11 cellular contexts compared by ENCODE assay signal in the genomic region with DNA sequence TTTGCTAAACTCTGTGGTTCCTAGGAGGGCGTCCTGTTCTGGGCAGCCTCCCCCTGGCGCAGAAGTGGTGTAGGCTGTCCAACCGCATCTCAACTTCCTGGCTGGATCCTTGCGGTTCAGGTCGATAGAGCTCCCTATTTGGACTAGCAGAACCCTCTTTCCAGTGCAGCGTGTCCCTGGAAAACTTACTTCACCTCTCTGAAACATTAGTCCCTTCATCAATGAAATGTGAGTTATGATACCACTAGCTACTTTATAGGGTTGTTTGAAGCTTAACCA. TPM values are rescaled to one million over a fixed set of nuclear protein-coding genes. Genes with fewer than 3 reads are reported as not detected.
DNase-seq lines count a peak whose midpoint lies in the region; ATAC-seq and TF ChIP-seq lines count a peak whose summit lies in the region.
"Had no signal": no experiment of that assay in that cellular context is flagged by ENCODE, and none has a peak within 500 bp of the region (broad histone marks: within the 10 kb centered on the region; RNA-seq: fewer than 3 reads in every experiment).

No MANE protein-coding gene starts in this region.

- peaks cover 13% of the 10 kb centered on the region for H3K4me1 Mint-ChIP-seq in central memory CD8-positive, alpha-beta T cell
- peaks cover 8% of the 10 kb centered on the region for H3K4me1 Mint-ChIP-seq in mesothelial cell of epicardium

- peaks cover 92% of the 10 kb centered on the region for H3K27me3 Mint-ChIP-seq in central memory CD8-positive, alpha-beta T cell
- H3K27me3 Mint-ChIP-seq in mesothelial cell of epicardium (ENCODE audit: low read depth), result peaks cover 78% of the 10 kb centered on the region

- no peak for DNase-seq in left ventricle myocardium superior
- DNase-seq in Right ventricle myocardium superior, result no peak
- DNase-seq in central memory CD8-positive, alpha-beta T cell (ENCODE audit: low spot score in 2 of 2), result no peak
- no peak for DNase-seq in mesothelial cell of epicardium (ENCODE audit: low spot score in 2 of 2, unreplicated experiment in 2 of 2)
- DNase-seq in uterus, result no peak
- no peak for DNase-seq in NCI-H1436 (lab: John Stamatoyannopoulos, UW)
- DNase-seq: CD4-positive, CD25-positive, alpha-beta regulatory T cell had no signal

- no peaks in the 10 kb centered on the region for H3K27me3 ChIP-seq in uterus

- peak; percentile 5 for ATAC-seq in left ventricle myocardium superior
- no peak for ATAC-seq in Right ventricle myocardium superior (ENCODE audit: poor library complexity)
- ATAC-seq in central memory CD8-positive, alpha-beta T cell (replicated peaks; ENCODE audit: extremely low read depth, poor library complexity, severe bottlenecking), result no peak
- no peak for ATAC-seq in GM21390 (IDR thresholded peaks at IDR 0.05; ENCODE audit: unreplicated experiment)
- ATAC-seq in GM18502 (IDR thresholded peaks at IDR 0.05; ENCODE audit: poor library complexity, unreplicated experiment), result no peak

- TF ChIP-seq CTCF in mesothelial cell of epicardium (IDR thresholded peaks at IDR 0.05; ENCODE audit: unreplicated experiment) (no peak), uterus (IDR thresholded peaks at IDR 0.05) (no peak)

- peak overlapping the region; percentile 74 for H3K4me3 Mint-ChIP-seq in central memory CD8-positive, alpha-beta T cell
- peak overlapping the region; percentile 87 for H3K4me3 Mint-ChIP-seq in mesothelial cell of epicardium

- no peaks in the 10 kb centered on the region for H3K4me1 ChIP-seq in uterus

- peak overlapping the region; percentile 41 to 51 for H3K4me3 ChIP-seq in uterus

- no peaks in the 10 kb centered on the region for H3K36me3 ChIP-seq in uterus

- TF ChIP-seq POLR2A in uterus (IDR thresholded peaks at IDR 0.05), result no peak

- intact Hi-C loops in left ventricle myocardium superior (cut with micrococcal nuclease) (no loop called here), Right ventricle myocardium superior (cut with DNase I) (loop anchor here (10.0 kb wide), 1 partner anchor 762 kb away; no protein-coding TSS in a partner anchor), uterus (cut with DNase I; ENCODE audit: low total_unique reads) (no loop called here)

- H3K27ac Mint-ChIP-seq in central memory CD8-positive, alpha-beta T cell (ENCODE audit: low read depth), result no peak overlapping the region
- H3K27ac Mint-ChIP-seq in mesothelial cell of epicardium, result no peak overlapping the region
- H3K27ac Mint-ChIP-seq: CD4-positive, CD25-positive, alpha-beta regulatory T cell; stimulated activated effector memory CD8-positive, alpha-beta T cell treated with anti-CD3 and anti-CD28 coated beads, Interleukin-12 subunit alpha, Interleukin-12 subunit beta, amount 100 ng/mL, for 72 hours had no signal

- peak overlapping the region in 1 of 2 donors; percentile 56 for H3K27ac ChIP-seq in uterus
- H3K27ac ChIP-seq: KMS-11 had no signal

- no peaks in the 10 kb centered on the region for H3K9me3 Mint-ChIP-seq in central memory CD8-positive, alpha-beta T cell
- H3K9me3 Mint-ChIP-seq in mesothelial cell of epicardium, result no peaks in the 10 kb centered on the region
- H3K9me3 Mint-ChIP-seq: stimulated activated effector memory CD8-positive, alpha-beta T cell treated with anti-CD3 and anti-CD28 coated beads, Interleukin-12 subunit alpha, Interleukin-12 subunit beta, amount 100 ng/mL, for 72 hours had no signal

- peaks cover 2% of the 10 kb centered on the region for H3K36me3 Mint-ChIP-seq in central memory CD8-positive, alpha-beta T cell (ENCODE audit: insufficient read depth)
- no peaks in the 10 kb centered on the region for H3K36me3 Mint-ChIP-seq in mesothelial cell of epicardium
- H3K36me3 Mint-ChIP-seq: CD4-positive, CD25-positive, alpha-beta regulatory T cell had no signal

- no peaks in the 10 kb centered on the region for H3K9me3 ChIP-seq in uterus

RNA-seq across cellular contexts. Expression of gene STK32B, which starts 1.1 kb away (rescaled TPM):
- 1.4 TPM for total RNA-seq in left ventricle myocardium superior
- total RNA-seq in Right ventricle myocardium superior, result 1.0 TPM
- total RNA-seq in mesothelial cell of epicardium, result 0.69 to 0.96 TPM (median 0.81 TPM) in 3 replicates
- 10 to 100 TPM in 1 of 4 donors, 1 to 10 TPM in 3; 3.0 to 33.8 (median 4.3) TPM for total RNA-seq in uterus
- total RNA-seq: CD4-positive, CD25-positive, alpha-beta regulatory T cell had no signal

RNA-seq across cellular contexts. Expression of gene CYTL1, which starts 33.1 kb away (rescaled TPM):
- total RNA-seq in left ventricle myocardium superior (0.42 TPM), Right ventricle myocardium superior (not detected), mesothelial cell of epicardium (13.9 to 18.0 TPM (median 16.9 TPM) in 3 replicates), uterus (10 to 100 TPM in 2 of 4 donors, 1 to 10 TPM in 1, under 1 TPM in 1; 0.51 to 15.9 (median 9.8) TPM)
